Comparison of ENCODE assay signal across 14 cellular contexts in genomic region chr20:44776977-44777376, GRCh38. TPM values are rescaled to one million over a fixed set of nuclear protein-coding genes. Genes with fewer than 3 reads are reported as not detected.
DNase-seq lines count a peak whose midpoint lies in the region; ATAC-seq and TF ChIP-seq lines count a peak whose summit lies in the region.
"Had no signal": no experiment of that assay in that cellular context is flagged by ENCODE, and none has a peak within 500 bp of the region (broad histone marks: within the 10 kb centered on the region; RNA-seq: fewer than 3 reads in every experiment).

No MANE protein-coding gene starts in this region.

- peaks cover 52% of the 10 kb centered on the region for H4K20me1 ChIP-seq in neural progenitor cell (ENCODE audit: low read depth)

- no peak overlapping the region for H3K4me2 ChIP-seq in neural progenitor cell

- no peaks in the 10 kb centered on the region for H3F3A ChIP-seq in neural progenitor cell (ENCODE audit: low read depth)

- H3K36me3 ChIP-seq in neural progenitor cell (no peaks in the 10 kb centered on the region), vagina (no peaks in the 10 kb centered on the region), MG63 (no peaks in the 10 kb centered on the region)
- H3K36me3 ChIP-seq: tibial artery had no signal

- H3K27me3 ChIP-seq in neural progenitor cell (peaks cover 4% of the 10 kb centered on the region), vagina (no peaks in the 10 kb centered on the region), MG63 (peaks cover 31% of the 10 kb centered on the region)

- CTCF ChIA-PET in activated CD4-positive, alpha-beta T cell treated with anti-CD3 and anti-CD28 coated beads for 36 hours (lab: Charles Lee) = interaction anchor here (0.8 kb wide), 1 partner anchor 393 kb away, joined by 4 read pairs; no protein-coding TSS in a partner anchor

- no peaks in the 10 kb centered on the region for H3K9me3 ChIP-seq in neural progenitor cell (ENCODE audit: low read depth)
- no peaks in the 10 kb centered on the region for H3K9me3 ChIP-seq in vagina
- H3K9me3 ChIP-seq in MG63 = no peaks in the 10 kb centered on the region
- H3K9me3 ChIP-seq: tibial artery had no signal

- no peaks in the 10 kb centered on the region for H3K4me1 ChIP-seq in neural progenitor cell
- H3K4me1 ChIP-seq in vagina = no peaks in the 10 kb centered on the region
- H3K4me1 ChIP-seq: parathyroid adenoma, tibial artery had no signal

- no peak for TF ChIP-seq POLR2A in vagina (IDR thresholded peaks at IDR 0.05)

- TF ChIP-seq CTCF in neural progenitor cell (IDR thresholded peaks at IDR 0.05) (no peak), vagina (IDR thresholded peaks at IDR 0.05) (no peak)

- no peak overlapping the region for H3K27ac Mint-ChIP-seq in activated CD4-positive, alpha-beta T cell treated with anti-CD3 and anti-CD28 coated beads for 36 hours
- no peak overlapping the region for H3K27ac Mint-ChIP-seq in neural progenitor cell
- H3K27ac Mint-ChIP-seq: activated T-helper 2 cell treated with anti-CD3 and anti-CD28 coated beads, Interferon-gamma antibody, Interleukin-2, Interleukin-4, amounts not matched to agents 10 μg/mL and 5 μg/mL and 100 μg/mL, durations not matched to agents 14 hours and 24 hours and 36 hours; T-helper 2 cell treated with Interferon-gamma antibody and Interleukin-4, amounts not matched to agents 5 μg/mL and 100 μg/mL, for 36 hours had no signal

- ATAC-seq in activated CD4-positive, alpha-beta T cell treated with anti-CD3 and anti-CD28 coated beads for 36 hours = no peak

- no peaks in the 10 kb centered on the region for H3K79me2 ChIP-seq in neural progenitor cell (ENCODE audit: low read depth)
- H3K79me2 ChIP-seq: parathyroid adenoma had no signal

- intact Hi-C loops in activated CD4-positive, alpha-beta T cell treated with anti-CD3 and anti-CD28 coated beads for 36 hours (cut with DNase I, micrococcal nuclease) = no loop called here
- intact Hi-C loops in vagina (cut with DNase I) = no loop called here

- no peak overlapping the region for H3K9ac ChIP-seq in neural progenitor cell
- H3K9ac ChIP-seq: parathyroid adenoma had no signal

- peaks cover 7% of the 10 kb centered on the region for H3K9me3 Mint-ChIP-seq in activated CD4-positive, alpha-beta T cell treated with anti-CD3 and anti-CD28 coated beads for 36 hours (ENCODE audit: low read depth)
- H3K9me3 Mint-ChIP-seq in neural progenitor cell = no peaks in the 10 kb centered on the region
- H3K9me3 Mint-ChIP-seq: activated T-helper 2 cell treated with anti-CD3 and anti-CD28 coated beads, Interferon-gamma antibody, Interleukin-2, Interleukin-4, amounts not matched to agents 10 μg/mL and 5 μg/mL and 100 μg/mL, durations not matched to agents 14 hours and 24 hours and 36 hours; T-helper 2 cell treated with Interferon-gamma antibody and Interleukin-4, amounts not matched to agents 5 μg/mL and 100 μg/mL, for 36 hours had no signal

- H3K4me3 ChIP-seq in neural progenitor cell (no peak overlapping the region), vagina (no peak overlapping the region), MG63 (no peak overlapping the region)
- H3K4me3 ChIP-seq: tibial artery had no signal

- peak; percentile 36 for DNase-seq in activated CD4-positive, alpha-beta T cell treated with anti-CD3 and anti-CD28 coated beads for 36 hours
- DNase-seq in activated CD4-positive, alpha-beta T cell treated with anti-CD3 and anti-CD28 coated beads for 4 hours = no peak
- DNase-seq in OCI-M1 (lab: John Stamatoyannopoulos, UW) (peak; percentile 59), dermis blood vessel endothelial cell (peak; percentile 47), neural progenitor cell (ENCODE audit: low spot score) (peak; percentile 82), SK-N-DZ (ENCODE audit: low spot score) (no peak), vagina (ENCODE audit: extremely low spot score in 2 of 2) (no peak), MG63 (no peak)
- DNase-seq: NCI-H510A treated with DMSO at 0.1 percent for 48 hours, tibial artery had no signal

- POLR2A ChIA-PET in activated CD4-positive, alpha-beta T cell treated with anti-CD3 and anti-CD28 coated beads for 36 hours (lab: Charles Lee) = no interaction called here

- H3K4me3 Mint-ChIP-seq in activated CD4-positive, alpha-beta T cell treated with anti-CD3 and anti-CD28 coated beads for 36 hours = no peak overlapping the region
- H3K4me3 Mint-ChIP-seq in neural progenitor cell = no peak overlapping the region
- H3K4me3 Mint-ChIP-seq: T-helper 2 cell treated with Interferon-gamma antibody and Interleukin-4, amounts not matched to agents 5 μg/mL and 100 μg/mL, for 36 hours had no signal

- H3K27me3 Mint-ChIP-seq in activated CD4-positive, alpha-beta T cell treated with anti-CD3 and anti-CD28 coated beads for 36 hours = peaks cover 21% of the 10 kb centered on the region
- peaks cover 9% of the 10 kb centered on the region for H3K27me3 Mint-ChIP-seq in neural progenitor cell (ENCODE audit: insufficient read depth, low read depth)

- H2AFZ ChIP-seq in neural progenitor cell (replicated peaks) = no peak overlapping the region
- H2AFZ ChIP-seq: parathyroid adenoma had no signal

- H3K27ac ChIP-seq in neural progenitor cell (no peak overlapping the region), vagina (no peak overlapping the region)
- H3K27ac ChIP-seq: parathyroid adenoma, tibial artery had no signal

- H3K4me1 Mint-ChIP-seq in activated CD4-positive, alpha-beta T cell treated with anti-CD3 and anti-CD28 coated beads for 36 hours = no peaks in the 10 kb centered on the region
- no peaks in the 10 kb centered on the region for H3K4me1 Mint-ChIP-seq in neural progenitor cell

- no peaks in the 10 kb centered on the region for H3K36me3 Mint-ChIP-seq in activated CD4-positive, alpha-beta T cell treated with anti-CD3 and anti-CD28 coated beads for 36 hours (ENCODE audit: low read depth)
- H3K36me3 Mint-ChIP-seq in neural progenitor cell = no peaks in the 10 kb centered on the region

RNA-seq across cellular contexts. Expression of gene KCNK15, which starts 31.3 kb away (rescaled TPM):
- total RNA-seq in activated CD4-positive, alpha-beta T cell treated with anti-CD3 and anti-CD28 coated beads for 36 hours = 1 to 10 TPM; 1.1 to 1.4 TPM
- total RNA-seq in dermis blood vessel endothelial cell (0.05 and 0.17 TPM in 2 replicates), neural progenitor cell (ENCODE audit: low replicate concordance) (0.21 TPM in 1 of 2 replicates, not detected in the other), vagina (1.5 TPM)
- polyA plus RNA-seq in SK-N-DZ (2014; cell fraction: cytosol; rRNA removed) = 0.10 and 0.61 TPM in 2 replicates
- not detected in 2 replicates for polyA plus RNA-seq in SK-N-DZ (2014; cell fraction: nucleus; rRNA removed)
- not detected in 2 replicates for total RNA-seq in MG63 (2014; rRNA removed; shearing (Covaris generic); ENCODE audit: low replicate concordance)
- polyA plus RNA-seq: AG04450 had no signal

RNA-seq across cellular contexts. Expression of gene RIMS4, which starts 33.4 kb away (rescaled TPM):
- not detected for total RNA-seq in activated CD4-positive, alpha-beta T cell treated with anti-CD3 and anti-CD28 coated beads for 36 hours
- total RNA-seq in dermis blood vessel endothelial cell (not detected in 2 replicates), neural progenitor cell (ENCODE audit: low replicate concordance) (5.3 and 7.8 TPM in 2 replicates), vagina (6.4 TPM)
- 50.9 and 55.4 TPM in 2 replicates for polyA plus RNA-seq in SK-N-DZ (2014; cell fraction: cytosol; rRNA removed)
- polyA plus RNA-seq in SK-N-DZ (2014; cell fraction: nucleus; rRNA removed) = 29.8 and 30.5 TPM in 2 replicates
- total RNA-seq in MG63 (2014; rRNA removed; shearing (Covaris generic); ENCODE audit: low replicate concordance) = 0.39 and 2.9 TPM in 2 replicates
- total RNA-seq: activated T-helper 2 cell treated with anti-CD3 and anti-CD28 coated beads, Interferon-gamma antibody, Interleukin-2, Interleukin-4, amounts not matched to agents 10 μg/mL and 5 μg/mL and 100 μg/mL, durations not matched to agents 14 hours and 24 hours and 36 hours had no signal
- polyA plus RNA-seq: AG04450 had no signal

Comparison
In these comparisons a context has a peak if more than half of its experiments do, and no peak if none do; other contexts are left out.
1. DNase-seq: peak in activated CD4-positive, alpha-beta T cell treated with anti-CD3 and anti-CD28 coated beads for 36 hours (single experiment), OCI-M1 (single experiment), dermis blood vessel endothelial cell (single experiment) and neural progenitor cell (single experiment); none in activated CD4-positive, alpha-beta T cell treated with anti-CD3 and anti-CD28 coated beads for 4 hours (0 of 2), SK-N-DZ (single experiment), vagina (0 of 2) and MG63 (single experiment).